ENCODE assay signal across 15 cellular contexts in the genomic region with DNA sequence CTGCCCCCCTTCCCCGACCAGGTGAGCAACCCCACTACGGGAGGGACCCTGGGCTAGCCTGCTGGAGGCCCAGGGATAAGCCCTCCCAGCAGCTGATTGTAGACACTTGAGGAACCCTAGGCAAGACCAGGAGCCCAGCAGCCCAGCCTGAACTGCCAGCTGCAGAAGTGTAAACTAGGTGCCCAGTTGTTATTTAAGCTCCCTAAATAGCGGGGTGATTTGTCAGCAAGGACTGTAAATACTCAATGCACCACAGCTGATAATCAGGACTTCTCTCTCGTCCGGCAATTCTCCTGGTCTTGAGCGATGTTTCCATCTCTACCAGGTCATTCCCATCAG. TPM values are rescaled to one million over a fixed set of nuclear protein-coding genes. Genes with fewer than 3 reads are reported as not detected.
A peak's percentile ranks its signal among the peaks of the same experiment; 100 is the strongest.
DNase-seq lines count a peak whose midpoint lies in the region; ATAC-seq, FAIRE-seq and TF ChIP-seq lines count a peak whose summit lies in the region.
"Had no signal": no experiment of that assay in that cellular context is flagged by ENCODE, and none has a peak within 500 bp of the region (broad histone marks: within the 10 kb centered on the region; RNA-seq: fewer than 3 reads in every experiment).

No MANE protein-coding gene starts in this region.

- 94% methylated on average over 6 of the region's 6 CpGs for WGBS in GM12878 (ENCODE audit: insufficient coverage, insufficient replicate concordance, low lambda C conversion rate, missing lambda C conversion rate)
- WGBS in liver = 91% methylated on average over 6 of the region's 6 CpGs
- 78 to 84% (median 82%) methylated on average over 6 of the region's 6 CpGs for WGBS in spleen, 5 donors

- TF ChIP-seq CTCF in GM12878 (IDR thresholded peaks at IDR 0.05 in 2 of 3, conservative IDR thresholded peaks at IDR 0.05 in 1 of 3; ENCODE audit: control insufficient read depth in 2 of 3, extremely low read depth in 1 of 3, insufficient read depth in 1 of 3, low read depth in 3 of 3, low read length in 3 of 3) = no peak
- TF ChIP-seq CTCF in liver (IDR thresholded peaks at IDR 0.05; ENCODE audit: low read depth, low read length, missing input control) = no peak
- TF ChIP-seq CTCF in spleen (IDR thresholded peaks at IDR 0.05 in 8 of 11, conservative IDR thresholded peaks at IDR 0.05 in 3 of 11) = no peak
- no peak for TF ChIP-seq CTCF in Calu3 (IDR thresholded peaks at IDR 0.05; ENCODE audit: unreplicated experiment)

- H3K27me3 ChIP-seq in GM12878 (replicated peaks in 1 of 2; ENCODE audit: control insufficient read depth in 2 of 2, insufficient read depth in 2 of 2, low read length in 1 of 2) (no peaks in the 10 kb centered on the region), liver (ENCODE audit: control insufficient read depth in 4 of 4, insufficient read depth in 4 of 4, low read length in 3 of 4) (no peaks in the 10 kb centered on the region), spleen (replicated peaks in 1 of 7) (no peaks in the 10 kb centered on the region)

- H3K9me3 ChIP-seq in GM12878 (replicated peaks; ENCODE audit: control insufficient read depth, insufficient read depth, low read length) (no peaks in the 10 kb centered on the region), liver (ENCODE audit: control insufficient read depth in 4 of 4, low read length in 3 of 4) (no peaks in the 10 kb centered on the region), spleen (no peaks in the 10 kb centered on the region)

- no peak for FAIRE-seq in GM12878 (lab: Jason Lieb, UNC)
- FAIRE-seq: GM18507 had no signal

- no peak for TF ChIP-seq RAD21 in GM12878 (IDR thresholded peaks at IDR 0.05; ENCODE audit: insufficient read depth, low read depth, low read length)
- no peak for TF ChIP-seq RAD21 in liver (IDR thresholded peaks at IDR 0.05)

- POLR2A ChIA-PET in GM12878 (lab: Charles Lee) = interaction anchor here (2.6 to 6.0 kb wide), 2 partner anchors 11 to 20 kb away, joined by 6 to 39 read pairs; no protein-coding TSS in a partner anchor

- RAD21 ChIA-PET in GM12878 (lab: Charles Lee; ENCODE audit: unreplicated experiment) = interaction anchor here (0.6 to 6.0 kb wide), 3 partner anchors 10 to 20 kb away, joined by 3 to 30 read pairs (median 6); no protein-coding TSS in a partner anchor

- H3K27ac ChIP-seq in GM12878 (ENCODE audit: control insufficient read depth, insufficient read depth) = 0 out of 2 replicates have a peak overlapping the region, but pooled peaks have one; percentile 9
- H3K27ac ChIP-seq in liver (ENCODE audit: low read depth in 1 of 2, low read length in 2 of 2) = peak overlapping the region; percentile 10 to 58
- H3K27ac ChIP-seq in spleen = peak overlapping the region in 7 of 8 donors; percentile 42 to 93 (median 82)

- no peaks in the 10 kb centered on the region for H3K36me3 Mint-ChIP-seq in Calu3 (ENCODE audit: insufficient read depth, unreplicated experiment)

- intact Hi-C loops in GM12878 (cut with micrococcal nuclease; ENCODE audit: unreplicated experiment) = no loop called here
- intact Hi-C loops in spleen (cut with DNase I; ENCODE audit: low total_unique reads) = no loop called here
- intact Hi-C loops in Calu3 (cut with micrococcal nuclease; ENCODE audit: unreplicated experiment) = no loop called here

- no peaks in the 10 kb centered on the region for H3K4me1 Mint-ChIP-seq in Calu3 (ENCODE audit: low read depth, unreplicated experiment)

- BruUV-seq in GM12878 (replicated peaks; lab: Mats Ljungman, UMichigan) (no TSS peak), Calu3 (replicated peaks; lab: Mats Ljungman, UMichigan) (no TSS peak)

- TF ChIP-seq POLR2A in GM12878 (IDR thresholded peaks at IDR 0.05; ENCODE audit: low read depth, low read length) (no peak), spleen (IDR thresholded peaks at IDR 0.05) (no peak)

- CTCF ChIA-PET in GM12878 (lab: Yijun Ruan, JAX) (interaction anchor here (1.3 kb wide), 1 partner anchor 29 kb away, joined by 3 read pairs; no protein-coding TSS in a partner anchor), Calu3 (lab: Charles Lee) (no interaction called here)

- H3K4me2 ChIP-seq in GM12878 (ENCODE audit: control insufficient read depth, insufficient read depth) = no peak overlapping the region

- peak; percentile 11; the same call in 1 of the 3 replicates for ATAC-seq in GM12878
- ATAC-seq in GM21515 (IDR thresholded peaks at IDR 0.05; ENCODE audit: unreplicated experiment) = no peak

- no peak overlapping the region for H2AFZ ChIP-seq in GM12878 (ENCODE audit: control insufficient read depth, low read depth, low read length)

- peaks cover 95% of the 10 kb centered on the region for H3K79me2 ChIP-seq in GM12878 (ENCODE audit: control insufficient read depth, insufficient read depth, low read length)

- no peak for TF ChIP-seq EP300 in GM12878 (IDR thresholded peaks at IDR 0.05; ENCODE audit: borderline replicate concordance in 1 of 2, control insufficient read depth in 1 of 2, low read depth in 2 of 2, low read length in 2 of 2)

- H3K4me1 ChIP-seq in GM12878 (ENCODE audit: control insufficient read depth, insufficient read depth, low read length) (peaks cover 26% of the 10 kb centered on the region), liver (ENCODE audit: control insufficient read depth in 4 of 4, insufficient read depth in 4 of 4, low read length in 3 of 4) (peaks cover 4 to 23% (median 14%) of the 10 kb centered on the region in 4 donors), spleen (peaks cover 32 to 100% (median 87%) of the 10 kb centered on the region in 6 donors)

- H3K27me3 Mint-ChIP-seq in Calu3 (ENCODE audit: unreplicated experiment) = no peaks in the 10 kb centered on the region
- H3K27me3 Mint-ChIP-seq: activated naive CD4-positive, alpha-beta T cell treated with anti-CD3 and anti-CD28 coated beads, Interleukin-2, amount 50 U/mL, for 24 hours; CD8-positive, alpha-beta memory T cell; IgD-negative memory B cell had no signal

- H3K4me3 Mint-ChIP-seq in Calu3 (ENCODE audit: low read depth, unreplicated experiment) = no peak overlapping the region
- H3K4me3 Mint-ChIP-seq: activated naive CD4-positive, alpha-beta T cell treated with anti-CD3 and anti-CD28 coated beads, Interleukin-2, amount 50 U/mL, for 24 hours had no signal

- DNase-seq in LHCN-M2 (ENCODE audit: low read depth) (peak; percentile 53), GM12878 (ENCODE audit: low read depth, low spot score) (no peak), spleen (no peak), Calu3 (no peak), NCI-H524 treated with DMSO at 0.1 percent for 48 hours (lab: John Stamatoyannopoulos, UW) (no peak), NK-92 (lab: John Stamatoyannopoulos, UW; ENCODE audit: unreplicated experiment) (no peak)
- DNase-seq: CD8-positive, alpha-beta memory T cell; NCI-H1417 treated with DMSO at 0.1 percent for 48 hours; SHP77 treated with DMSO at 0.1 percent for 48 hours had no signal

- H3K36me3 ChIP-seq in GM12878 (ENCODE audit: control insufficient read depth in 2 of 2, insufficient read depth in 2 of 2, low read length in 1 of 2) (peaks cover 8 to 15% of the 10 kb centered on the region in 2 experiments), liver (ENCODE audit: control insufficient read depth in 4 of 4, insufficient read depth in 3 of 4, low read depth in 1 of 4, low read length in 3 of 4) (no peaks in the 10 kb centered on the region), spleen (no peaks in the 10 kb centered on the region)

- no peaks in the 10 kb centered on the region; the same call in 1 of the 2 replicates for H4K20me1 ChIP-seq in GM12878 (ENCODE audit: control insufficient read depth, insufficient read depth)

- SMC1A ChIA-PET in GM12878 (lab: Charles Lee; ENCODE audit: uncharacterized antibody, unreplicated experiment) = interaction anchor here (1.8 to 10.7 kb wide), 4 partner anchors 11 to 34 kb away, joined by 5 to 122 read pairs (median 18); no protein-coding TSS in a partner anchor

- H3K9me3 Mint-ChIP-seq in Calu3 (ENCODE audit: low read depth, unreplicated experiment) = no peaks in the 10 kb centered on the region
- H3K9me3 Mint-ChIP-seq: activated naive CD4-positive, alpha-beta T cell treated with anti-CD3 and anti-CD28 coated beads, Interleukin-2, amount 50 U/mL, for 24 hours; CD8-positive, alpha-beta memory T cell; IgD-negative memory B cell had no signal

- H3K9ac ChIP-seq in GM12878 (ENCODE audit: control insufficient read depth, insufficient read depth, low read length) (no peak overlapping the region), liver (ENCODE audit: low read depth in 1 of 2, low read length in 2 of 2) (no peak overlapping the region)

- in situ Hi-C loops in GM12878 (cut with MboI) = no loop called here

- no peak overlapping the region for H3K4me3 ChIP-seq in GM12878
- H3K4me3 ChIP-seq in liver (ENCODE audit: low read depth in 1 of 3, low read length in 3 of 3) = no peak overlapping the region
- peak overlapping the region in 1 of 8 donors; percentile 47 for H3K4me3 ChIP-seq in spleen
- H3K4me3 ChIP-seq: coronary artery had no signal

- H3K27ac Mint-ChIP-seq in Calu3 (ENCODE audit: unreplicated experiment) = no peak overlapping the region

TF ChIP-seq in GM12878, 131 proteins besides CTCF, POLR2A, EP300 and RAD21 (continues in another document):
- TF ChIP-seq SIN3A (IDR thresholded peaks at IDR 0.05; ENCODE audit: low read depth, low read length) = no peak

RNA-seq across cellular contexts. Expression of a gene that starts 41.2 kb away (rescaled TPM):
- total RNA-seq in LHCN-M2 (2014; rRNA removed) (32.1 and 44.9 TPM in 2 replicates), GM12878 (2014; rRNA removed) (45.8 and 52.2 TPM in 2 replicates), GM12878 (2014; rRNA removed; fragmentation: Illumina TruSeq; extraction: Trizol) (34.8 and 39.6 TPM in 2 replicates), GM12878 (2021) (113 and 115 TPM in 2 replicates), liver (10 to 100 TPM; 14.1 to 19.6 TPM), spleen (100 to 1,000 TPM in 6 of 7 donors, 10 to 100 TPM in 1; 88.1 to 137 (median 118) TPM), Calu3 (2022) (32.5 and 33.4 TPM in 2 replicates)
- 57.0 TPM for polyA plus RNA-seq in LHCN-M2 (2012)
- 149 and 166 TPM in 2 replicates for total RNA-seq in GM12878 (2013; cell fraction: nucleolus; rRNA removed)
- 25.7 TPM for polyA plus RNA-seq in GM12878 (2011; ENCODE audit: low read depth)
- polyA plus RNA-seq in GM12878 (2011; rRNA removed) (42.9 and 63.9 TPM in 2 replicates), GM12878 (2014; fragmentation: Illumina TruSeq; extraction: Trizol) (35.7 and 53.4 TPM in 2 replicates), GM12878 (2014; fragmentation: Nextera tagmentation; extraction: Ambion mirVana) (under 1 TPM; 0.42 to 0.60 TPM), GM12878 (2014; rRNA removed) (73.7 and 83.1 TPM in 2 replicates), GM12878 (2016; fragmentation: Nextera tagmentation; extraction: Ambion mirVana) (10 to 100 TPM; 10.7 to 12.2 TPM), liver (10 to 100 TPM in 1 of 2 donors, 1 to 10 TPM in 1; 5.6 to 19.7 TPM), spleen (10 to 100 TPM; 16.9 to 47.8 (median 19.9) TPM)
- 54.2 and 61.6 TPM in 2 replicates for polyA plus RNA-seq in GM12878 (2011; cell fraction: cytosol; rRNA removed)
- polyA plus RNA-seq in GM12878 (2011; cell fraction: nucleus; rRNA removed) = 95.7 and 113 TPM in 2 replicates
- 56.2 and 57.9 TPM in 2 replicates for polyA plus RNA-seq in GM12878 (2012)
- polyA minus RNA-seq in GM12878 (2011; rRNA and poly(A)+ RNA removed) = 44.3 and 62.2 TPM in 2 replicates
- 22.3 and 26.7 TPM in 2 replicates for polyA minus RNA-seq in GM12878 (2011; cell fraction: cytosol; rRNA and poly(A)+ RNA removed)
- 23.0 and 40.7 TPM in 2 replicates for polyA minus RNA-seq in GM12878 (2011; cell fraction: nucleus; rRNA and poly(A)+ RNA removed)

Comparison
In these comparisons a context has a peak if more than half of its experiments do, and no peak if none do; other contexts are left out.
1. H3K27ac ChIP-seq: peak in every context shown above with its lines; median percentile 82 in spleen; 34 in liver; 9 in GM12878.